Comparison of ENCODE assay signal across 1 cellular context in genomic region chr12:119674560-119674959, GRCh38.
TF ChIP-seq lines count a peak whose summit lies in the region.

No MANE protein-coding gene starts in this region.

TF ChIP-seq in HepG2, 621 proteins besides CTCF, POLR2A, EP300 and RAD21:
- TF ChIP-seq, protein P1, sequence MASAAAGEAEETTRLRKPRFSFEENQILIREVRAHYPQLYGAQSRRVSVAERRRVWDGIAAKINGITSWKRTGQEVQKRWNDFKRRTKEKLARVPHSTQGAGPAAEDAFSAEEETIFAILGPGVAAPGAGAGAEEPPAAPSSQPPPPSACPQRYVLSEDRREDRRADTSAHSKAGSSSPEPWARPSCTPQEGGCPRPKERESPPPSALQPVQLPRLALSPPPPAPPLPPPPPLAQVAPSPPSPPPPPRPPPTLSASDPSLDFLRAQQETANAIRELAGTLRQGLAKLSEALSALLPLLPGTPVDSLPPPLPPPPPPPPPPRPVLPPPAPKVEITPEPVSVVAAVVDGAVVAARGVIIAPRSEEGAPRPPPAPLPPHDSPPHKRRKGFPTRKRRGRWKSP (CRISPR knock-in tag; IDR thresholded peaks at IDR 0.05), result no peak
- TF ChIP-seq THAP8 (CRISPR knock-in tag; IDR thresholded peaks at IDR 0.05; ENCODE audit: borderline replicate concordance) (no peak), PCBP1 (IDR thresholded peaks at IDR 0.05; ENCODE audit: borderline replicate concordance, low read depth, low read length) (no peak), SIN3A (IDR thresholded peaks at IDR 0.05; ENCODE audit: borderline replicate concordance, low read depth, low read length) (no peak), ZC3H13 (CRISPR knock-in tag; IDR thresholded peaks at IDR 0.05) (no peak), HDAC6 (IDR thresholded peaks at IDR 0.05; ENCODE audit: low read depth, low read length) (no peak), ZNF33A (CRISPR knock-in tag; IDR thresholded peaks at IDR 0.05; ENCODE audit: borderline replicate concordance) (no peak), MIXL1 (CRISPR knock-in tag; IDR thresholded peaks at IDR 0.05) (no peak), ZNF510 (CRISPR knock-in tag; IDR thresholded peaks at IDR 0.05; ENCODE audit: low read depth) (no peak), IKZF1 (IDR thresholded peaks at IDR 0.05) (no peak), TBX3 (IDR thresholded peaks at IDR 0.05; ENCODE audit: borderline replicate concordance) (no peak), SRSF9 (IDR thresholded peaks at IDR 0.05; ENCODE audit: borderline replicate concordance, insufficient read depth, low read depth, low read length, poor library complexity, severe bottlenecking) (no peak), ZBED4 (CRISPR knock-in tag; IDR thresholded peaks at IDR 0.05; ENCODE audit: borderline replicate concordance) (no peak)
- TF ChIP-seq, protein P2, sequence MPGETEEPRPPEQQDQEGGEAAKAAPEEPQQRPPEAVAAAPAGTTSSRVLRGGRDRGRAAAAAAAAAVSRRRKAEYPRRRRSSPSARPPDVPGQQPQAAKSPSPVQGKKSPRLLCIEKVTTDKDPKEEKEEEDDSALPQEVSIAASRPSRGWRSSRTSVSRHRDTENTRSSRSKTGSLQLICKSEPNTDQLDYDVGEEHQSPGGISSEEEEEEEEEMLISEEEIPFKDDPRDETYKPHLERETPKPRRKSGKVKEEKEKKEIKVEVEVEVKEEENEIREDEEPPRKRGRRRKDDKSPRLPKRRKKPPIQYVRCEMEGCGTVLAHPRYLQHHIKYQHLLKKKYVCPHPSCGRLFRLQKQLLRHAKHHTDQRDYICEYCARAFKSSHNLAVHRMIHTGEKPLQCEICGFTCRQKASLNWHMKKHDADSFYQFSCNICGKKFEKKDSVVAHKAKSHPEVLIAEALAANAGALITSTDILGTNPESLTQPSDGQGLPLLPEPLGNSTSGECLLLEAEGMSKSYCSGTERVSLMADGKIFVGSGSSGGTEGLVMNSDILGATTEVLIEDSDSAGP (CRISPR knock-in tag; IDR thresholded peaks at IDR 0.05; ENCODE audit: borderline replicate concordance), result no peak
